17 cellular contexts compared by ENCODE assay signal in the genomic region with DNA sequence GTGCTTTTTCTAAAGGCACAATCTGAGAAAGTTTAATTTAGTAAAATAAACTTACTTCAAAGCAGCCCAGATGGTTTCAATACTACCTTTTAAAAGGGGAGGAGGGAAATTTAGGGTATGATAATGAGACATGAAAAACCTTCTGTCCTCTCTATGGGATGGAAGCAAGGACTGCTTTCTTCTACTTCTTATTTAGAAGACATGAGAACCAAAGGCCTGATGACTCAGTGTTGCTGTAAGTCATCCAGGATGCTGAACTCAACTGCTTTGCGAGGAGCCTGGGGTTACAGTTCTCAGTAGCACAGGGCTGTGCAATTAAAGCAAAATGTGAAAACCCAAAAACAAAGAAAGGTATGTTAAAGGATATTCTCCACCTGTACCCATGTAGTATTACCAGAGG.
DNase-seq lines count a peak whose midpoint lies in the region; ATAC-seq and TF ChIP-seq lines count a peak whose summit lies in the region.
"Had no signal": no experiment of that assay in that cellular context is flagged by ENCODE, and none has a peak within 500 bp of the region (broad histone marks: within the 10 kb centered on the region; RNA-seq: fewer than 3 reads in every experiment).

No MANE protein-coding gene starts in this region.

- H3K36me3 Mint-ChIP-seq in chondrocyte (ENCODE audit: low read depth): no peaks in the 10 kb centered on the region
- H3K36me3 Mint-ChIP-seq: CD8-positive, alpha-beta T cell; natural killer cell treated with Interleukin-12 subunit alpha and Interleukin-12 subunit beta and Interleukin-15 and Interleukin-18, amount 100 ng/mL, for 72 hours had no signal

- H3K36me3 ChIP-seq in mesodermal cell (ENCODE audit: control insufficient read depth, insufficient read depth, low read length): no peaks in the 10 kb centered on the region
- H3K36me3 ChIP-seq: spleen had no signal

- ATAC-seq in GM18511 (IDR thresholded peaks at IDR 0.05; ENCODE audit: unreplicated experiment): peak; percentile 41
- ATAC-seq: activated CD8-positive, alpha-beta T cell treated with anti-CD3 and anti-CD28 coated beads for 36 hours; CD8-positive, alpha-beta T cell; natural killer cell treated with Interleukin-12 subunit alpha and Interleukin-12 subunit beta and Interleukin-15 and Interleukin-18, amount 100 ng/mL, for 72 hours; T-helper 17 cell had no signal

- no peaks in the 10 kb centered on the region for H3K4me1 ChIP-seq in mesodermal cell (ENCODE audit: control insufficient read depth, insufficient read depth, low read length, poor library complexity, severe bottlenecking)
- H3K4me1 ChIP-seq: spleen had no signal

- no peaks in the 10 kb centered on the region for H3K9me3 Mint-ChIP-seq in chondrocyte (ENCODE audit: low read depth)
- H3K9me3 Mint-ChIP-seq: CD8-positive, alpha-beta T cell had no signal

- H3K4me1 Mint-ChIP-seq in chondrocyte (ENCODE audit: low read depth): peaks cover 28% of the 10 kb centered on the region
- H3K4me1 Mint-ChIP-seq: T-helper 17 cell had no signal

- no peaks in the 10 kb centered on the region for H3K27me3 Mint-ChIP-seq in chondrocyte (ENCODE audit: low read depth)
- H3K27me3 Mint-ChIP-seq: activated CD8-positive, alpha-beta T cell treated with anti-CD3 and anti-CD28 coated beads for 36 hours; natural killer cell treated with Interleukin-12 subunit alpha and Interleukin-12 subunit beta and Interleukin-15 and Interleukin-18, amount 100 ng/mL, for 72 hours; T-helper 17 cell had no signal

- H3K4me3 ChIP-seq in mesodermal cell (ENCODE audit: extremely low read depth, insufficient read depth, low read length, poor library complexity, severe bottlenecking): no peak overlapping the region
- H3K4me3 ChIP-seq: spleen had no signal

- DNase-seq in HT1080 (ENCODE audit: low read depth): peak; percentile 89
- no peak for DNase-seq in chondrocyte (ENCODE audit: low spot score)
- no peak for DNase-seq in inferior parietal cortex (ENCODE audit: extremely low spot score)
- no peak for DNase-seq in LoVo (ENCODE audit: low spot score)
- no peak for DNase-seq in NCI-H524 (lab: John Stamatoyannopoulos, UW)
- no peak for DNase-seq in DMS153 (lab: John Stamatoyannopoulos, UW)
- DNase-seq: activated CD8-positive, alpha-beta T cell treated with anti-CD3 and anti-CD28 coated beads for 36 hours; activated naive CD4-positive, alpha-beta T cell treated with anti-CD3 and anti-CD28 coated beads, Interleukin-2, amount 50 U/mL, for 16 hours; CD8-positive, alpha-beta T cell; effector CD8-positive, alpha-beta T cell; NCI-H2029; spleen; stimulated activated CD8-positive, alpha-beta memory T cell treated with anti-CD3 and anti-CD28 coated beads, Interleukin-4, amount 100 ng/mL, for 48 hours; T-helper 17 cell had no signal

- no peak for TF ChIP-seq CTCF in chondrocyte (IDR thresholded peaks at IDR 0.05)

- peak overlapping the region; percentile 75 for H3K27ac Mint-ChIP-seq in chondrocyte (ENCODE audit: unreplicated experiment)
- H3K27ac Mint-ChIP-seq: activated CD8-positive, alpha-beta T cell treated with anti-CD3 and anti-CD28 coated beads for 36 hours; CD8-positive, alpha-beta T cell; natural killer cell treated with Interleukin-12 subunit alpha and Interleukin-12 subunit beta and Interleukin-15 and Interleukin-18, amount 100 ng/mL, for 72 hours; T-helper 17 cell had no signal

- H3K27ac ChIP-seq in mesodermal cell (ENCODE audit: low read depth, low read length, severe bottlenecking): peak overlapping the region; percentile 65
- H3K27ac ChIP-seq: spleen had no signal

- H3K9me3 ChIP-seq in mesodermal cell (ENCODE audit: control insufficient read depth, low read length): no peaks in the 10 kb centered on the region
- H3K9me3 ChIP-seq: spleen had no signal

- H3K4me3 Mint-ChIP-seq in chondrocyte (ENCODE audit: unreplicated experiment): no peak overlapping the region
- H3K4me3 Mint-ChIP-seq: activated CD8-positive, alpha-beta T cell treated with anti-CD3 and anti-CD28 coated beads for 36 hours; CD8-positive, alpha-beta T cell; natural killer cell treated with Interleukin-12 subunit alpha and Interleukin-12 subunit beta and Interleukin-15 and Interleukin-18, amount 100 ng/mL, for 72 hours; T-helper 17 cell had no signal

- 100% methylated on average over 1 of the region's 1 CpG; no CpG with 5 or more reads in 1 of the 2 experiments for WGBS in mesodermal cell (ENCODE audit: insufficient coverage in 2 of 2), 2 experiments
